ENCODE assay signal across 8 cellular contexts in the genomic region with DNA sequence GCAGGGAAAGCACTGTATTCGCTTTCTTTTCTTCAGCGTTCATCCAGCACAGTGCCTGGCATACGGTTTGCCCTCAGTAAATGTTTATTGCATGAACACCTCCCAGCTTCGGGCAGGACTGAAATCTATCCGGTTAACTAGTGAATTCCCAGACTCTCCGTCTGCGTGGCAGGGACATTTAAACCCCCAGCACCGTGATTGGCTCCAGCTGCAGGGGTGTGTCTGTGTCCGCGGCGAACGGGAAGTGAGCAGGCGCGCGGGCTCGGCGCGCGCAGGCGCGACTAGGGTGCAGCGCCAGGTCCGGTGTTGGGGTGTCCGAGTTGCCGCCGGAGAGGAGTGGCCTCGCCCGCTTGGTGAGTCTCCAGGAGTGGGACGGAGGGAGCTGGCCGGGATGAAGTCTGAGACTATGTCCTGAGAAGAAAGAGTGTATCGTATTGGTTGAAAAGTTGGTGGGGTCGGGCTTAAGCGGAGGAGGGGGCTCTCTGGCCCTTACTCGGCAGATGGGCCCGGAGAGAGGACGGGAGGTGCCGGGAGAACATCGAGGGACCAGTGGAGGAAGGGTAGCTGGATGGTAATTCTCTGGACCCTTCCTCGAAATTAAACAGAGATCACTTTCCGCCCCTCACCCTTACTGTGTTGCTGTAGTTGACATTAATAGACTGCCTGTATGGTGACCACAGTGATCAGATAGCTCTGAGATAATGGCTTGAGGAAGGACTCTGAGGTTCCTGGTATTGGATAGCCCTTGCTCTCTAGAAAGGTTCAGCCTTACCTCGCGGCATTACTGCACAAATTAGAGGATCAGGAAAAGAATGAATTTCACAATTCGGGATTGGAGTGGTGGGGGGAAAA. TPM values are rescaled to one million over a fixed set of nuclear protein-coding genes. Genes with fewer than 3 reads are reported as not detected.
DNase-seq lines count a peak whose midpoint lies in the region; ATAC-seq, FAIRE-seq and TF ChIP-seq lines count a peak whose summit lies in the region.

Gene SNAP23, plus strand, starts transcription at position 274 of the 852 bp plus-strand sequence. CDS start 16,213 bp downstream, outside the sequence.

- H3K4me2 ChIP-seq in OCI-LY1 (ENCODE audit: low read length) = peak within 1 kb of the TSS; percentile 88

- 0 to 1% methylated on average over 30 to 33 of the region's 43 CpGs for WGBS in mesodermal cell (ENCODE audit: insufficient coverage in 2 of 2), 2 experiments

- H2AFZ ChIP-seq in OCI-LY1 (ENCODE audit: low read length) = no peak within 1 kb of the TSS

- H3K79me2 ChIP-seq in OCI-LY1 (ENCODE audit: insufficient read depth, low read length) = peaks cover 5% of the 10 kb centered on the region

- H3K9ac ChIP-seq in HUES6 (ENCODE audit: low read length) = peak within 1 kb of the TSS; percentile 75
- H3K9ac ChIP-seq in OCI-LY1 (ENCODE audit: low read length) = peak within 1 kb of the TSS; percentile 88

- peak; percentile 79 for DNase-seq in COR-L47 (lab: John Stamatoyannopoulos, UW)
- DNase-seq in activated CD8-positive, alpha-beta memory T cell treated with anti-CD3 and anti-CD28 coated beads, Interleukin-2, amount 50 U/mL, for 4 hours = peak; percentile 72
- peak; percentile 61 for DNase-seq in stimulated activated CD8-positive, alpha-beta memory T cell treated with anti-CD3 and anti-CD28 coated beads, Interleukin-15, amount 100 ng/mL, for 24 hours (ENCODE audit: low read depth)

- H3K27me3 ChIP-seq in HUES6 (ENCODE audit: control insufficient read depth, insufficient read depth, low read length) = no peaks in the 10 kb centered on the region
- H3K27me3 ChIP-seq in OCI-LY1 (ENCODE audit: insufficient read depth, low read length) = no peaks in the 10 kb centered on the region

- ATAC-seq in GM21423 (IDR thresholded peaks at IDR 0.05; ENCODE audit: unreplicated experiment) = peak; percentile 73

- H3K27ac ChIP-seq in HUES6 (ENCODE audit: low read depth, low read length) = no peak within 1 kb of the TSS; the same call in 1 of the 2 replicates
- peak within 1 kb of the TSS; percentile 91 for H3K27ac ChIP-seq in OCI-LY1 (ENCODE audit: low read depth, low read length, poor library complexity, severe bottlenecking)
- peak within 1 kb of the TSS; percentile 95 for H3K27ac ChIP-seq in mesodermal cell (ENCODE audit: low read depth, low read length, severe bottlenecking)

- no peaks in the 10 kb centered on the region for H3K9me2 ChIP-seq in OCI-LY1 (ENCODE audit: low read depth, low read length)

- H3K36me3 ChIP-seq in HUES6 (ENCODE audit: control insufficient read depth, insufficient read depth, low read length) = no peaks in the 10 kb centered on the region
- peaks cover 16% of the 10 kb centered on the region; the same call in 1 of the 2 replicates for H3K36me3 ChIP-seq in OCI-LY1 (ENCODE audit: insufficient read depth, low read length)
- peaks cover 14% of the 10 kb centered on the region for H3K36me3 ChIP-seq in mesodermal cell (ENCODE audit: control insufficient read depth, insufficient read depth, low read length)

- TF ChIP-seq CTCF in OCI-LY1 (IDR thresholded peaks at IDR 0.05; ENCODE audit: low read length) = no peak

- peaks cover 40% of the 10 kb centered on the region for H3K4me1 ChIP-seq in HUES6 (ENCODE audit: control insufficient read depth, insufficient read depth, low read length)
- H3K4me1 ChIP-seq in OCI-LY1 (ENCODE audit: insufficient read depth, low read length, severe bottlenecking) = peaks cover 82% of the 10 kb centered on the region
- H3K4me1 ChIP-seq in mesodermal cell (ENCODE audit: control insufficient read depth, insufficient read depth, low read length, poor library complexity, severe bottlenecking) = peaks cover 26% of the 10 kb centered on the region

- H4K20me1 ChIP-seq in OCI-LY1 (ENCODE audit: insufficient read depth, low read length) = no peaks in the 10 kb centered on the region

- H3K4me3 ChIP-seq in HUES6 (ENCODE audit: low read depth, low read length) = peak within 1 kb of the TSS; percentile 86
- H3K4me3 ChIP-seq in OCI-LY1 (ENCODE audit: low read depth, low read length, poor library complexity, severe bottlenecking) = peak within 1 kb of the TSS; percentile 93
- H3K4me3 ChIP-seq in mesodermal cell (ENCODE audit: extremely low read depth, insufficient read depth, low read length, poor library complexity, severe bottlenecking) = peak within 1 kb of the TSS; percentile 74

- H3F3A ChIP-seq in OCI-LY1 (ENCODE audit: insufficient read depth, low read length) = peaks cover 3% of the 10 kb centered on the region; the same call in 1 of the 2 replicates

- H3K9me3 ChIP-seq in HUES6 (ENCODE audit: control insufficient read depth, insufficient read depth, low read depth, low read length) (no peaks in the 10 kb centered on the region), OCI-LY1 (ENCODE audit: low read length) (no peaks in the 10 kb centered on the region), mesodermal cell (ENCODE audit: control insufficient read depth, low read length) (no peaks in the 10 kb centered on the region)

- peak; percentile 23 for FAIRE-seq in endometrium (lab: Jason Lieb, UNC)

RNA-seq across cellular contexts. Expression of gene SNAP23, which starts in this region (rescaled TPM):
- polyA plus RNA-seq in mesodermal cell (2013, experiment 1 of 2) = 90.6 TPM
- polyA plus RNA-seq in mesodermal cell (2013, experiment 2 of 2) = 102 TPM
